9 cellular contexts compared by ENCODE assay signal in genomic region chr11:16924462-16924825, GRCh38.
DNase-seq lines count a peak whose midpoint lies in the region; ATAC-seq and TF ChIP-seq lines count a peak whose summit lies in the region.
"Had no signal": no experiment of that assay in that cellular context is flagged by ENCODE, and none has a peak within 500 bp of the region (broad histone marks: within the 10 kb centered on the region; RNA-seq: fewer than 3 reads in every experiment).

No MANE protein-coding gene starts in this region.

- H3K27me3 ChIP-seq in breast epithelium: no peaks in the 10 kb centered on the region

- no peaks in the 10 kb centered on the region for H3K9me3 Mint-ChIP-seq in osteocyte (ENCODE audit: unreplicated experiment)

- ATAC-seq in GM18520 (IDR thresholded peaks at IDR 0.05; ENCODE audit: unreplicated experiment): peak; percentile 47
- peak; percentile 54 for ATAC-seq in HG02759 (IDR thresholded peaks at IDR 0.05; ENCODE audit: unreplicated experiment)

- no peaks in the 10 kb centered on the region for H3K9me3 ChIP-seq in breast epithelium
- H3K9me3 ChIP-seq: mucosa of descending colon had no signal

- H3K36me3 ChIP-seq in breast epithelium: no peaks in the 10 kb centered on the region

- TF ChIP-seq POLR2A in breast epithelium (IDR thresholded peaks at IDR 0.05): no peak

- peaks cover 16% of the 10 kb centered on the region for H3K4me1 Mint-ChIP-seq in osteocyte (ENCODE audit: unreplicated experiment)

- peak overlapping the region; percentile 84 for H3K4me3 Mint-ChIP-seq in osteocyte (ENCODE audit: unreplicated experiment)

- H3K27ac ChIP-seq in breast epithelium: peak overlapping the region in 1 of 2 donors; percentile 86

- H3K27me3 Mint-ChIP-seq in osteocyte (ENCODE audit: unreplicated experiment): peaks cover 2% of the 10 kb centered on the region

- peaks cover 0 to 14% of the 10 kb centered on the region in 2 donors for H3K4me1 ChIP-seq in breast epithelium

- no peaks in the 10 kb centered on the region for H3K36me3 Mint-ChIP-seq in osteocyte (ENCODE audit: unreplicated experiment)

- no peak overlapping the region for H3K27ac Mint-ChIP-seq in osteocyte (ENCODE audit: unreplicated experiment)

- peak overlapping the region; percentile 38 to 69 (median 57) for H3K4me3 ChIP-seq in breast epithelium
- H3K4me3 ChIP-seq: mucosa of descending colon had no signal

- TF ChIP-seq CTCF in breast epithelium (IDR thresholded peaks at IDR 0.05): no peak
- TF ChIP-seq CTCF in osteocyte (IDR thresholded peaks at IDR 0.05): no peak

- no peak for DNase-seq in breast epithelium (ENCODE audit: low spot score in 2 of 2)
- DNase-seq in osteocyte (ENCODE audit: extremely low spot score, unreplicated experiment): no peak
- DNase-seq in NK-92 (lab: John Stamatoyannopoulos, UW; ENCODE audit: unreplicated experiment): no peak
- DNase-seq in NCI-H1694 (lab: John Stamatoyannopoulos, UW): no peak
- DNase-seq in epidermal melanocyte (ENCODE audit: insufficient read length, low spot score): no peak
- no peak for DNase-seq in amygdala (lab: John Stamatoyannopoulos, UW)

- intact Hi-C loops in breast epithelium (cut with DNase I; ENCODE audit: low total_unique reads): no loop called here
